In genomic region chr9:112174223-112174964, GRCh38 we compare ENCODE assay signal across 8 cellular contexts. TPM values are rescaled to one million over a fixed set of nuclear protein-coding genes. Genes with fewer than 3 reads are reported as not detected.
DNase-seq lines count a peak whose midpoint lies in the region; ATAC-seq and TF ChIP-seq lines count a peak whose summit lies in the region.

No MANE protein-coding gene starts in this region.

- no peaks in the 10 kb centered on the region for H3K4me1 ChIP-seq in cardiac muscle cell (ENCODE audit: low read depth)

- H3K4me3 ChIP-seq in cardiac muscle cell (peak overlapping the region; percentile 64), retinal pigment epithelial cell (ENCODE audit: low read length) (peak overlapping the region; percentile 55)

- peaks cover 5% of the 10 kb centered on the region for H3K27me3 ChIP-seq in cardiac muscle cell

- H3K27ac ChIP-seq in cardiac muscle cell: no peak overlapping the region

- H3K36me3 ChIP-seq in cardiac muscle cell: no peaks in the 10 kb centered on the region

- TF ChIP-seq CTCF in cardiac muscle cell (IDR thresholded peaks at IDR 0.05; ENCODE audit: low read depth, low read length): no peak
- TF ChIP-seq CTCF in retinal pigment epithelial cell (conservative IDR thresholded peaks at IDR 0.05; ENCODE audit: low read depth, low read length): no peak

- ATAC-seq in GM21423 (IDR thresholded peaks at IDR 0.05; ENCODE audit: unreplicated experiment): peak; percentile 86

- DNase-seq in DMS53 (lab: John Stamatoyannopoulos, UW) (peak; percentile 72), HS-5 (ENCODE audit: low read depth) (peak; percentile 29), SHP77 treated with DMSO at 0.1 percent for 48 hours (lab: John Stamatoyannopoulos, UW) (peak; percentile 31), cardiac muscle cell (ENCODE audit: low read depth in 1 of 2, low spot score in 1 of 2) (peak; percentile 35 to 55), retinal pigment epithelial cell (ENCODE audit: low read depth) (no peak), DMS114 treated with DMSO at 0.1 percent for 48 hours (lab: John Stamatoyannopoulos, UW; ENCODE audit: unreplicated experiment) (no peak)
- peak in 3 of 4 experiments; percentile 21 to 48 (median 44) for DNase-seq in activated naive CD4-positive, alpha-beta T cell (lab: John Stamatoyannopoulos, UW)

- H3K9me3 ChIP-seq in cardiac muscle cell (ENCODE audit: low read depth): no peaks in the 10 kb centered on the region

RNA-seq across cellular contexts. Expression of gene SUSD1, which starts 0.7 kb away (rescaled TPM):
- total RNA-seq in cardiac muscle cell: 13.2 and 15.2 TPM in 2 replicates
- 6.2 and 9.7 TPM in 2 replicates for polyA plus RNA-seq in cardiac muscle cell

Comparison
In these comparisons a context has a peak if more than half of its experiments do, and no peak if none do; other contexts are left out.
1. DNase-seq: peak in DMS53 (single experiment), HS-5 (single experiment), SHP77 treated with DMSO at 0.1 percent for 48 hours (single experiment), activated naive CD4-positive, alpha-beta T cell (3 of 4) and cardiac muscle cell (2 of 2); none in retinal pigment epithelial cell (single experiment) and DMS114 treated with DMSO at 0.1 percent for 48 hours (single experiment).